ENCODE assay signal across 9 cellular contexts in genomic region chr5:93402451-93402850, GRCh38.
"Had no signal": no experiment of that assay in that cellular context is flagged by ENCODE, and none has a peak within 500 bp of the region (broad histone marks: within the 10 kb centered on the region; RNA-seq: fewer than 3 reads in every experiment).

No MANE protein-coding gene starts in this region.

- ATAC-seq: HCT116, HepG2, K562 had no signal

- H3K27ac ChIP-seq: GM23248, HL-60 had no signal

- DNase-seq: GM23248, GOT3, H7, HFFc6 had no signal

- FAIRE-seq: HepG2, K562 had no signal

- H3K27ac Mint-ChIP-seq: HFFc6 had no signal

- H3K4me3 Mint-ChIP-seq: HFFc6 had no signal

- H3K9me3 Mint-ChIP-seq: HFFc6 had no signal

- H2AFZ ChIP-seq: GM23248 had no signal

- H3K36me3 ChIP-seq: HAP-1 had no signal

- H3K9ac ChIP-seq: GM23248 had no signal

- H3K9me3 ChIP-seq: HAP-1 had no signal

- H3K4me3 ChIP-seq: GM23248, HAP-1, K562 had no signal
